Comparison of ENCODE assay signal across 1 cellular context in genomic region chr1:45802343-45803298, GRCh38.
TF ChIP-seq lines count a peak whose summit lies in the region.

No MANE protein-coding gene starts in this region.

TF ChIP-seq in K562, 482 proteins besides CTCF, POLR2A, EP300 and RAD21 (continues in another document):
- TF ChIP-seq SMAD3 (CRISPR knock-in tag; conservative IDR thresholded peaks at IDR 0.05) = no peak
- peak; percentile 64 for TF ChIP-seq LEF1 (IDR thresholded peaks at IDR 0.05)
- peak; percentile 98 for TF ChIP-seq FOSL1 (tag; conservative IDR thresholded peaks at IDR 0.05)
- peak in 1 of 2 experiments; percentile 62; a peak in 2 of 4 replicates for TF ChIP-seq SRF (CRISPR knock-in tag; IDR thresholded peaks at IDR 0.05)
- peak; percentile 88 for TF ChIP-seq DPF2 (IDR thresholded peaks at IDR 0.05)
- TF ChIP-seq ZNF316 (IDR thresholded peaks at IDR 0.05) = peak; percentile 37; the same call in 1 of the 2 replicates
- peak; percentile 53; the same call in 1 of the 2 replicates for TF ChIP-seq NFRKB (IDR thresholded peaks at IDR 0.05; ENCODE audit: low read depth)
- TF ChIP-seq ATF1 (CRISPR knock-in tag; IDR thresholded peaks at IDR 0.05) = no peak
- TF ChIP-seq ATF1 (tag; IDR thresholded peaks at IDR 0.05) = peak; percentile 50
- TF ChIP-seq CBX2 (IDR thresholded peaks at IDR 0.05; ENCODE audit: insufficient read depth, low read length, poor library complexity, severe bottlenecking) = no peak
- TF ChIP-seq DACH1 (IDR thresholded peaks at IDR 0.05; ENCODE audit: partially characterized antibody) = peak; percentile 75
- no peak for TF ChIP-seq RBFOX2 (IDR thresholded peaks at IDR 0.05; ENCODE audit: low read depth, low read length)
- TF ChIP-seq ZNF212 (CRISPR knock-in tag; IDR thresholded peaks at IDR 0.05) = no peak
- TF ChIP-seq ZNF592 (IDR thresholded peaks at IDR 0.05) = peak; percentile 97
- TF ChIP-seq FOXO4 (CRISPR knock-in tag; IDR thresholded peaks at IDR 0.05) = 0 out of 2 replicates have a peak, but pooled peaks have one; percentile 18
- peak; percentile 15; the same call in 1 of the 2 replicates for TF ChIP-seq NFIC (IDR thresholded peaks at IDR 0.05)
- TF ChIP-seq, protein P1, sequence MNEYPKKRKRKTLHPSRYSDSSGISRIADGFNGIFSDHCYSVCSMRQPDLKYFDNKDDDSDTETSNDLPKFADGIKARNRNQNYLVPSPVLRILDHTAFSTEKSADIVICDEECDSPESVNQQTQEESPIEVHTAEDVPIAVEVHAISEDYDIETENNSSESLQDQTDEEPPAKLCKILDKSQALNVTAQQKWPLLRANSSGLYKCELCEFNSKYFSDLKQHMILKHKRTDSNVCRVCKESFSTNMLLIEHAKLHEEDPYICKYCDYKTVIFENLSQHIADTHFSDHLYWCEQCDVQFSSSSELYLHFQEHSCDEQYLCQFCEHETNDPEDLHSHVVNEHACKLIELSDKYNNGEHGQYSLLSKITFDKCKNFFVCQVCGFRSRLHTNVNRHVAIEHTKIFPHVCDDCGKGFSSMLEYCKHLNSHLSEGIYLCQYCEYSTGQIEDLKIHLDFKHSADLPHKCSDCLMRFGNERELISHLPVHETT (CRISPR knock-in tag; conservative IDR thresholded peaks at IDR 0.05 in 1 of 2, IDR thresholded peaks at IDR 0.05 in 1 of 2) = peak in 1 of 2 experiments; percentile 45; a peak in 1 of 4 replicates
- peak; percentile 47 for TF ChIP-seq ZNF175 (CRISPR knock-in tag; IDR thresholded peaks at IDR 0.05; ENCODE audit: low read depth)
- TF ChIP-seq BCOR (IDR thresholded peaks at IDR 0.05) = no peak
- TF ChIP-seq TRIM24 (IDR thresholded peaks at IDR 0.05) = 0 out of 4 replicates have a peak, but pooled peaks of 1 of the 2 experiments have one; percentile 8
- peak; percentile 72 for TF ChIP-seq BRD9 (IDR thresholded peaks at IDR 0.05; ENCODE audit: low read depth, partially characterized antibody)
- peak; percentile 85 to 86 for TF ChIP-seq FOXK2 (conservative IDR thresholded peaks at IDR 0.05 in 1 of 2, IDR thresholded peaks at IDR 0.05 in 1 of 2; ENCODE audit: low read depth in 2 of 2)
- peak; percentile 68 for TF ChIP-seq GABPB1 (CRISPR knock-in tag; IDR thresholded peaks at IDR 0.05)
- TF ChIP-seq MXI1 (IDR thresholded peaks at IDR 0.05; ENCODE audit: low read depth, low read length) = peak; percentile 69; the same call in 1 of the 2 replicates
- TF ChIP-seq ILF3 (IDR thresholded peaks at IDR 0.05; ENCODE audit: borderline replicate concordance) = no peak
- TF ChIP-seq PCBP1 (IDR thresholded peaks at IDR 0.05; ENCODE audit: low read depth, low read length, poor library complexity, severe bottlenecking) = no peak
- TF ChIP-seq, protein P2, sequence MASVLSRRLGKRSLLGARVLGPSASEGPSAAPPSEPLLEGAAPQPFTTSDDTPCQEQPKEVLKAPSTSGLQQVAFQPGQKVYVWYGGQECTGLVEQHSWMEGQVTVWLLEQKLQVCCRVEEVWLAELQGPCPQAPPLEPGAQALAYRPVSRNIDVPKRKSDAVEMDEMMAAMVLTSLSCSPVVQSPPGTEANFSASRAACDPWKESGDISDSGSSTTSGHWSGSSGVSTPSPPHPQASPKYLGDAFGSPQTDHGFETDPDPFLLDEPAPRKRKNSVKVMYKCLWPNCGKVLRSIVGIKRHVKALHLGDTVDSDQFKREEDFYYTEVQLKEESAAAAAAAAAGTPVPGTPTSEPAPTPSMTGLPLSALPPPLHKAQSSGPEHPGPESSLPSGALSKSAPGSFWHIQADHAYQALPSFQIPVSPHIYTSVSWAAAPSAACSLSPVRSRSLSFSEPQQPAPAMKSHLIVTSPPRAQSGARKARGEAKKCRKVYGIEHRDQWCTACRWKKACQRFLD (CRISPR knock-in tag; IDR thresholded peaks at IDR 0.05) = peak; percentile 95
- peak; percentile 41 for TF ChIP-seq NEUROD1 (IDR thresholded peaks at IDR 0.05; ENCODE audit: borderline replicate concordance, low read depth, low read length, partially characterized antibody)
- 0 out of 2 replicates have a peak, but pooled peaks have one; percentile 45 for TF ChIP-seq TOE1 (IDR thresholded peaks at IDR 0.05; ENCODE audit: borderline replicate concordance)
- TF ChIP-seq TOE1 (CRISPR knock-in tag; IDR thresholded peaks at IDR 0.05; ENCODE audit: borderline replicate concordance, low read depth) = no peak; the same call in 1 of the 2 replicates
- TF ChIP-seq HMGN3 (IDR thresholded peaks at IDR 0.05; ENCODE audit: borderline replicate concordance, extremely low read depth, insufficient read length, low read depth, low read length) = no peak
- TF ChIP-seq, protein P3, sequence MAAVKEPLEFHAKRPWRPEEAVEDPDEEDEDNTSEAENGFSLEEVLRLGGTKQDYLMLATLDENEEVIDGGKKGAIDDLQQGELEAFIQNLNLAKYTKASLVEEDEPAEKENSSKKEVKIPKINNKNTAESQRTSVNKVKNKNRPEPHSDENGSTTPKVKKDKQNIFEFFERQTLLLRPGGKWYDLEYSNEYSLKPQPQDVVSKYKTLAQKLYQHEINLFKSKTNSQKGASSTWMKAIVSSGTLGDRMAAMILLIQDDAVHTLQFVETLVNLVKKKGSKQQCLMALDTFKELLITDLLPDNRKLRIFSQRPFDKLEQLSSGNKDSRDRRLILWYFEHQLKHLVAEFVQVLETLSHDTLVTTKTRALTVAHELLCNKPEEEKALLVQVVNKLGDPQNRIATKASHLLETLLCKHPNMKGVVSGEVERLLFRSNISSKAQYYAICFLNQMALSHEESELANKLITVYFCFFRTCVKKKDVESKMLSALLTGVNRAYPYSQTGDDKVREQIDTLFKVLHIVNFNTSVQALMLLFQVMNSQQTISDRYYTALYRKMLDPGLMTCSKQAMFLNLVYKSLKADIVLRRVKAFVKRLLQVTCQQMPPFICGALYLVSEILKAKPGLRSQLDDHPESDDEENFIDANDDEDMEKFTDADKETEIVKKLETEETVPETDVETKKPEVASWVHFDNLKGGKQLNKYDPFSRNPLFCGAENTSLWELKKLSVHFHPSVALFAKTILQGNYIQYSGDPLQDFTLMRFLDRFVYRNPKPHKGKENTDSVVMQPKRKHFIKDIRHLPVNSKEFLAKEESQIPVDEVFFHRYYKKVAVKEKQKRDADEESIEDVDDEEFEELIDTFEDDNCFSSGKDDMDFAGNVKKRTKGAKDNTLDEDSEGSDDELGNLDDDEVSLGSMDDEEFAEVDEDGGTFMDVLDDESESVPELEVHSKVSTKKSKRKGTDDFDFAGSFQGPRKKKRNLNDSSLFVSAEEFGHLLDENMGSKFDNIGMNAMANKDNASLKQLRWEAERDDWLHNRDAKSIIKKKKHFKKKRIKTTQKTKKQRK (IDR thresholded peaks at IDR 0.05; ENCODE audit: borderline replicate concordance, low read depth, low read length) = no peak
- TF ChIP-seq ATF7 (IDR thresholded peaks at IDR 0.05) = peak; percentile 95
- TF ChIP-seq ZNF584 (CRISPR knock-in tag; IDR thresholded peaks at IDR 0.05; ENCODE audit: low read depth) = no peak
- peak; percentile 46 for TF ChIP-seq HDAC3 (IDR thresholded peaks at IDR 0.05; ENCODE audit: borderline replicate concordance, partially characterized antibody)
- TF ChIP-seq RCOR1 (IDR thresholded peaks at IDR 0.05; ENCODE audit: borderline replicate concordance in 1 of 2, low read depth in 2 of 2, low read length in 2 of 2) = peak in 1 of 2 experiments; percentile 59; a peak in 1 of 4 replicates
- peak; percentile 67 for TF ChIP-seq JUNB (CRISPR knock-in tag; conservative IDR thresholded peaks at IDR 0.05)
- TF ChIP-seq DDX20 (tag; IDR thresholded peaks at IDR 0.05; ENCODE audit: low read depth) = no peak
- TF ChIP-seq ZBTB12 (CRISPR knock-in tag; IDR thresholded peaks at IDR 0.05) = no peak; the same call in 1 of the 2 replicates
- TF ChIP-seq, protein P4, sequence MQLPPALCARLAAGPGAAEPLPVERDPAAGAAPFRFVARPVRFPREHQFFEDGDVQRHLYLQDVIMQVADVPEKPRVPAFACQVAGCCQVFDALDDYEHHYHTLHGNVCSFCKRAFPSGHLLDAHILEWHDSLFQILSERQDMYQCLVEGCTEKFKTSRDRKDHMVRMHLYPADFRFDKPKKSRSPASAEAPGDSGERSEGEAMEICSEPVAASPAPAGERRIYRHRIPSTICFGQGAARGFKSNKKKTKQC (CRISPR knock-in tag; IDR thresholded peaks at IDR 0.05) = no peak; the same call in 1 of the 2 replicates
- peak; percentile 56; the same call in 1 of the 2 replicates for TF ChIP-seq KLF16 (IDR thresholded peaks at IDR 0.05)
- TF ChIP-seq CXXC5 (CRISPR knock-in tag; IDR thresholded peaks at IDR 0.05) = no peak
- TF ChIP-seq DLX4 (CRISPR knock-in tag; IDR thresholded peaks at IDR 0.05) = no peak
- TF ChIP-seq, protein P5, sequence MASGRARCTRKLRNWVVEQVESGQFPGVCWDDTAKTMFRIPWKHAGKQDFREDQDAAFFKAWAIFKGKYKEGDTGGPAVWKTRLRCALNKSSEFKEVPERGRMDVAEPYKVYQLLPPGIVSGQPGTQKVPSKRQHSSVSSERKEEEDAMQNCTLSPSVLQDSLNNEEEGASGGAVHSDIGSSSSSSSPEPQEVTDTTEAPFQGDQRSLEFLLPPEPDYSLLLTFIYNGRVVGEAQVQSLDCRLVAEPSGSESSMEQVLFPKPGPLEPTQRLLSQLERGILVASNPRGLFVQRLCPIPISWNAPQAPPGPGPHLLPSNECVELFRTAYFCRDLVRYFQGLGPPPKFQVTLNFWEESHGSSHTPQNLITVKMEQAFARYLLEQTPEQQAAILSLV (tag; IDR thresholded peaks at IDR 0.05) = 0 out of 2 replicates have a peak, but pooled peaks have one; percentile 36
- TF ChIP-seq, protein P6, sequence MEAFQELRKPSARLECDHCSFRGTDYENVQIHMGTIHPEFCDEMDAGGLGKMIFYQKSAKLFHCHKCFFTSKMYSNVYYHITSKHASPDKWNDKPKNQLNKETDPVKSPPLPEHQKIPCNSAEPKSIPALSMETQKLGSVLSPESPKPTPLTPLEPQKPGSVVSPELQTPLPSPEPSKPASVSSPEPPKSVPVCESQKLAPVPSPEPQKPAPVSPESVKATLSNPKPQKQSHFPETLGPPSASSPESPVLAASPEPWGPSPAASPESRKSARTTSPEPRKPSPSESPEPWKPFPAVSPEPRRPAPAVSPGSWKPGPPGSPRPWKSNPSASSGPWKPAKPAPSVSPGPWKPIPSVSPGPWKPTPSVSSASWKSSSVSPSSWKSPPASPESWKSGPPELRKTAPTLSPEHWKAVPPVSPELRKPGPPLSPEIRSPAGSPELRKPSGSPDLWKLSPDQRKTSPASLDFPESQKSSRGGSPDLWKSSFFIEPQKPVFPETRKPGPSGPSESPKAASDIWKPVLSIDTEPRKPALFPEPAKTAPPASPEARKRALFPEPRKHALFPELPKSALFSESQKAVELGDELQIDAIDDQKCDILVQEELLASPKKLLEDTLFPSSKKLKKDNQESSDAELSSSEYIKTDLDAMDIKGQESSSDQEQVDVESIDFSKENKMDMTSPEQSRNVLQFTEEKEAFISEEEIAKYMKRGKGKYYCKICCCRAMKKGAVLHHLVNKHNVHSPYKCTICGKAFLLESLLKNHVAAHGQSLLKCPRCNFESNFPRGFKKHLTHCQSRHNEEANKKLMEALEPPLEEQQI (IDR thresholded peaks at IDR 0.05) = no peak
